In the genomic region with DNA sequence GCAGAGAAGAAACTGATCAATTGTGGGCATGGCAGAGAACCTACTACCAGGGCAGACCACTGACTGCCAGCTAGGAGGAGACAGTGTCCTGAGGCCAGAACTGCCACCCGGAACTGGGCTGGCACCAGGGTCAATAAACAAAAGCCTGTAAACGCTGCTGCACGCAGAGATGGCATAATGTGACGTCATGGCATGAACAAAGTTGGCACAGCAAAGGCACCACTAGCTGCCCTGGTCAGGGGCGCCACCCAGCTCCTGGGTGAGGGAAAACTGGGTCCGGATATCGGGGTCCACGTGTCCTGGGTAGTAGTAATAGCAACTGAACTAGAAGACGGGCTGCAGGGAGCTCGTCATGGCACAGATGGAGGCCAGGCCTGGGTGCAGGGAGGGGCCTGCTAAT, we compare ENCODE assay signal across 25 cellular contexts.
"Had no signal": no experiment of that assay in that cellular context is flagged by ENCODE, and none has a peak within 500 bp of the region (broad histone marks: within the 10 kb centered on the region; RNA-seq: fewer than 3 reads in every experiment).

No MANE protein-coding gene starts in this region.

- H3K9me3 Mint-ChIP-seq: activated B cell treated with CpG ODN at 0.5 μM for 24 hours, nephron had no signal

- H3K4me3 Mint-ChIP-seq: activated B cell treated with CpG ODN at 0.5 μM for 24 hours; activated CD4-positive, alpha-beta T cell treated with anti-CD3 and anti-CD28 coated beads for 36 hours; nephron had no signal

- FAIRE-seq: endometrium, pancreas had no signal

- H3K9me3 ChIP-seq: body of pancreas, pancreas, right lobe of liver, upper lobe of right lung had no signal

- H3K27ac ChIP-seq: pancreas, upper lobe of right lung had no signal

- H3K4me3 ChIP-seq: body of pancreas, cardiac muscle cell, pancreas, right lobe of liver, skin epidermis, upper lobe of right lung had no signal

- DNase-seq: activated B cell treated with CpG ODN at 0.5 μM for 24 hours; activated CD4-positive, alpha-beta T cell treated with anti-CD3 and anti-CD28 coated beads for 36 hours; activated CD4-positive, alpha-beta T cell treated with anti-CD3 and anti-CD28 coated beads, Interleukin-2, amount 50 U/mL, for 4 hours; activated CD8-positive, alpha-beta memory T cell treated with anti-CD3 and anti-CD28 coated beads for 24 hours; activated CD8-positive, alpha-beta memory T cell treated with anti-CD3 and anti-CD28 coated beads, Interleukin-2, amount 50 U/mL, for 4 hours; activated naive CD4-positive, alpha-beta T cell treated with Interleukin-2 at 50 U/mL for 16 hours; activated T-cell treated with anti-CD3 and anti-CD28 coated beads, Interleukin-2, amount 50 U/mL, for 48 hours; body of pancreas; effector CD4-positive, alpha-beta T cell; erythroblast; foreskin melanocyte; hippocampal formation; kidney glomerular epithelial cell; left ventricle myocardium superior; stimulated activated CD4-positive, alpha-beta T cell treated with anti-CD3 and anti-CD28 coated beads, Interleukin-15, amount 100 ng/mL, for 24 hours; stimulated activated CD8-positive, alpha-beta memory T cell treated with anti-CD3 and anti-CD28 coated beads, Interleukin-4, amount 100 ng/mL, for 48 hours; stimulated activated naive CD8-positive, alpha-beta T cell treated with anti-CD3 and anti-CD28 coated beads, Interleukin-15, Interleukin-2, amounts not matched to agents 100 U/mL and 50 U/mL, for 24 hours; T-helper 9 cell; upper lobe of right lung had no signal

- ATAC-seq: activated CD4-positive, alpha-beta T cell treated with anti-CD3 and anti-CD28 coated beads for 36 hours; body of pancreas; left ventricle myocardium superior; stimulated activated naive CD8-positive, alpha-beta T cell treated with anti-CD3 and anti-CD28 coated beads, Interleukin-15, Interleukin-2, amounts not matched to agents 100 U/mL and 50 U/mL, for 24 hours; upper lobe of right lung had no signal

- H3K27me3 Mint-ChIP-seq: activated B cell treated with CpG ODN at 0.5 μM for 24 hours; activated CD4-positive, alpha-beta T cell treated with anti-CD3 and anti-CD28 coated beads for 36 hours had no signal

- H3K27ac Mint-ChIP-seq: activated B cell treated with CpG ODN at 0.5 μM for 24 hours; activated CD4-positive, alpha-beta T cell treated with anti-CD3 and anti-CD28 coated beads for 36 hours had no signal

- H3K4me1 Mint-ChIP-seq: activated B cell treated with CpG ODN at 0.5 μM for 24 hours; activated CD4-positive, alpha-beta T cell treated with anti-CD3 and anti-CD28 coated beads for 36 hours; nephron had no signal

- H3K27me3 ChIP-seq: body of pancreas, cardiac muscle cell, pancreas, right lobe of liver, upper lobe of right lung had no signal
